In the genomic region with DNA sequence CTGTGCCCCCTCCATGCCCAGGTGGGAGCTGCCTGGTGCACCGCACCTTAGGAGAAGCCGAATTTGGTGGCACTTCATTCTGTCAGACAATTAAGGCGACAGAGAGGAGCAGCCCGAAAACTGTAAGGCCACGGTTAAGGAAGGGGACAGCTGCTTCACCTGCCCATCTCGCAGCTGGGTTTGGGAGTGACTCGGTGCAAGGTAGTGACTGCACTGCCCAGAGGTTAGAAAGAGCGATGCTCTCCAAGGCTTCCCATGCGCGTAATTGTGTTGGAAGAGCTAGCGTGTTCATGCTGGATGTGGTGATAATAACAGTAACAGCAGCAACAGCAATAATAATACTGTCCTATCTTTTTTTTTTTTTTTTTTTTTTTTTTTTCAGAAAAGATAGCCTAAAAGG, we compare ENCODE assay signal across 26 cellular contexts.
DNase-seq lines count a peak whose midpoint lies in the region; ATAC-seq, FAIRE-seq and TF ChIP-seq lines count a peak whose summit lies in the region.
"Had no signal": no experiment of that assay in that cellular context is flagged by ENCODE, and none has a peak within 500 bp of the region (broad histone marks: within the 10 kb centered on the region; RNA-seq: fewer than 3 reads in every experiment).

No MANE protein-coding gene starts in this region.

- peak overlapping the region; percentile 58; the same call in 1 of the 2 replicates for H3K9ac ChIP-seq in ES-I3 (ENCODE audit: low read depth, low read length)
- no peak overlapping the region for H3K9ac ChIP-seq in astrocyte (ENCODE audit: low read length)
- no peak overlapping the region for H3K9ac ChIP-seq in iPS-18a (ENCODE audit: low read length)
- H3K9ac ChIP-seq in neural progenitor cell = no peak overlapping the region

- no peak for ATAC-seq in naive thymus-derived CD8-positive, alpha-beta T cell
- ATAC-seq: activated naive CD4-positive, alpha-beta T cell treated with anti-CD3 and anti-CD28 coated beads, Interleukin-2, amount 50 U/mL, for 72 hours; heart right ventricle; stimulated activated naive B cell treated with anti-CD40 and anti-IgM and Interleukin-4, amounts not matched to agents 10 μg/mL and 1 μg/mL and 100 μg/mL, for 72 hours had no signal

- FAIRE-seq in astrocyte (lab: Jason Lieb, UNC) = no peak
- FAIRE-seq: keratinocyte had no signal

- TF ChIP-seq CTCF in astrocyte (IDR thresholded peaks at IDR 0.05; ENCODE audit: insufficient read depth, low read depth, low read length) (no peak), neural progenitor cell (IDR thresholded peaks at IDR 0.05) (no peak), suprapubic skin (IDR thresholded peaks at IDR 0.05) (no peak)

- no peaks in the 10 kb centered on the region for H3K36me3 Mint-ChIP-seq in astrocyte (ENCODE audit: low read depth, unreplicated experiment)
- no peaks in the 10 kb centered on the region for H3K36me3 Mint-ChIP-seq in neural progenitor cell
- peaks cover 0 to 3% (median 0%) of the 10 kb centered on the region in 3 donors for H3K36me3 Mint-ChIP-seq in naive thymus-derived CD8-positive, alpha-beta T cell
- H3K36me3 Mint-ChIP-seq: stimulated activated naive B cell treated with anti-CD40 and anti-IgM and Interleukin-4, amounts not matched to agents 10 μg/mL and 1 μg/mL and 100 μg/mL, for 72 hours had no signal

- H3F3A ChIP-seq in neural progenitor cell (ENCODE audit: low read depth) = peaks cover 8% of the 10 kb centered on the region

- H3K4me3 ChIP-seq in astrocyte (ENCODE audit: insufficient read depth, low read depth, low read length) = no peak overlapping the region
- H3K4me3 ChIP-seq in iPS-18a (ENCODE audit: low read length) = peak overlapping the region; percentile 51
- peak overlapping the region; percentile 54 for H3K4me3 ChIP-seq in neural progenitor cell
- no peak overlapping the region for H3K4me3 ChIP-seq in suprapubic skin
- H3K4me3 ChIP-seq: HAP-1, lung had no signal

- peak overlapping the region; percentile 54 for H3K4me3 Mint-ChIP-seq in astrocyte (ENCODE audit: unreplicated experiment)
- H3K4me3 Mint-ChIP-seq in neural progenitor cell = peak overlapping the region; percentile 78
- no peak overlapping the region for H3K4me3 Mint-ChIP-seq in naive thymus-derived CD8-positive, alpha-beta T cell
- H3K4me3 Mint-ChIP-seq: activated B cell treated with CpG ODN at 0.5 μM for 24 hours; activated T-helper 1 cell treated with anti-CD3 and anti-CD28 coated beads, Interleukin-12 subunit alpha, Interleukin-12 subunit beta, Interleukin-2, Interleukin-4 antibody, amounts not matched to agents 30 ng/mL and 10 ng/mL and 1 ng/mL, durations not matched to agents 14 hours and 24 hours and 36 hours; stimulated activated naive B cell treated with anti-CD40 and anti-IgM and Interleukin-4, amounts not matched to agents 10 μg/mL and 1 μg/mL and 100 μg/mL, for 72 hours had no signal

- DNase-seq in astrocyte (ENCODE audit: low read depth) (no peak), neural progenitor cell (ENCODE audit: low spot score) (peak; percentile 24), substantia nigra (lab: John Stamatoyannopoulos, UW) (no peak), UCSD-AML1 (lab: John Stamatoyannopoulos, UW; ENCODE audit: unreplicated experiment) (no peak), suprapubic skin (ENCODE audit: low spot score in 2 of 2) (no peak)
- DNase-seq in naive thymus-derived CD8-positive, alpha-beta T cell = no peak
- DNase-seq: activated B cell treated with CpG ODN at 0.5 μM for 24 hours; activated CD4-positive, alpha-beta T cell treated with anti-CD3 and anti-CD28 coated beads, Interleukin-2, amount 50 U/mL, for 4 hours; aorta; BE2C; caudate nucleus; heart right ventricle; NCI-H1048; NCI-H187 treated with DMSO at 0.1 percent for 48 hours; NCI-H69; stimulated activated CD4-positive, alpha-beta T cell treated with anti-CD3 and anti-CD28 coated beads, Interleukin-12 subunit alpha, Interleukin-12 subunit beta, amount 100 ng/mL, for 4 hours; stimulated activated CD4-positive, alpha-beta T cell treated with anti-CD3 and anti-CD28 coated beads, Interleukin-4, amount 100 ng/mL, for 24 hours; stimulated activated naive B cell treated with anti-CD40 and anti-IgM and Interleukin-4, amounts not matched to agents 10 μg/mL and 1 μg/mL and 100 μg/mL, for 72 hours had no signal

- no peak for TF ChIP-seq EP300 in suprapubic skin (IDR thresholded peaks at IDR 0.05)

- TF ChIP-seq POLR2A in suprapubic skin (IDR thresholded peaks at IDR 0.05) = no peak

- POLR2A ChIA-PET in naive thymus-derived CD8-positive, alpha-beta T cell (lab: Charles Lee) = no interaction called here

- no peak overlapping the region for H3K27ac ChIP-seq in astrocyte (ENCODE audit: low read depth, low read length)
- H3K27ac ChIP-seq in iPS-18a (ENCODE audit: low read length) = no peak overlapping the region
- H3K27ac ChIP-seq in neural progenitor cell = no peak overlapping the region
- no peak overlapping the region for H3K27ac ChIP-seq in substantia nigra (ENCODE audit: low read depth, low read length, poor library complexity, severe bottlenecking)
- H3K27ac ChIP-seq in suprapubic skin = no peak overlapping the region
- H3K27ac ChIP-seq: heart right ventricle, thoracic aorta had no signal

- H3K36me3 ChIP-seq in ES-I3 (ENCODE audit: insufficient read depth, low read length) (no peaks in the 10 kb centered on the region), astrocyte (ENCODE audit: insufficient read depth, low read length) (no peaks in the 10 kb centered on the region), iPS-18a (ENCODE audit: control insufficient read depth, low read depth, low read length) (no peaks in the 10 kb centered on the region), neural progenitor cell (no peaks in the 10 kb centered on the region), suprapubic skin (no peaks in the 10 kb centered on the region)
- H3K36me3 ChIP-seq: BE2C, HAP-1, heart right ventricle, thoracic aorta had no signal

- H3K79me2 ChIP-seq in astrocyte (ENCODE audit: insufficient read depth, low read length) (no peaks in the 10 kb centered on the region), neural progenitor cell (ENCODE audit: low read depth) (no peaks in the 10 kb centered on the region)

- no peaks in the 10 kb centered on the region for H4K20me1 ChIP-seq in astrocyte (ENCODE audit: insufficient read depth, low read length)
- H4K20me1 ChIP-seq in neural progenitor cell (ENCODE audit: low read depth) = no peaks in the 10 kb centered on the region

- peak overlapping the region; percentile 78 for H3K4me2 ChIP-seq in astrocyte (ENCODE audit: low read length)
- H3K4me2 ChIP-seq in neural progenitor cell = peak overlapping the region; percentile 83

- H3K27me3 ChIP-seq in astrocyte (ENCODE audit: insufficient read depth, low read length) = peaks cover 3% of the 10 kb centered on the region
- H3K27me3 ChIP-seq in iPS-18a (ENCODE audit: control insufficient read depth, insufficient read depth, low read length) = peaks cover 38% of the 10 kb centered on the region
- H3K27me3 ChIP-seq in neural progenitor cell = peaks cover 40% of the 10 kb centered on the region
- H3K27me3 ChIP-seq in suprapubic skin = peaks cover 18% of the 10 kb centered on the region

- no peak overlapping the region for H3K27ac Mint-ChIP-seq in astrocyte (ENCODE audit: unreplicated experiment)
- H3K27ac Mint-ChIP-seq in neural progenitor cell = no peak overlapping the region
- no peak overlapping the region for H3K27ac Mint-ChIP-seq in naive thymus-derived CD8-positive, alpha-beta T cell
- H3K27ac Mint-ChIP-seq: activated B cell treated with CpG ODN at 0.5 μM for 24 hours; activated naive CD4-positive, alpha-beta T cell treated with anti-CD3 and anti-CD28 coated beads, Interleukin-2, amount 50 U/mL, for 72 hours; activated T-helper 1 cell treated with anti-CD3 and anti-CD28 coated beads, Interleukin-12 subunit alpha, Interleukin-12 subunit beta, Interleukin-2, Interleukin-4 antibody, amounts not matched to agents 30 ng/mL and 10 ng/mL and 1 ng/mL, durations not matched to agents 14 hours and 24 hours and 36 hours; stimulated activated naive B cell treated with anti-CD40 and anti-IgM and Interleukin-4, amounts not matched to agents 10 μg/mL and 1 μg/mL and 100 μg/mL, for 72 hours had no signal

- H3K27me3 Mint-ChIP-seq in astrocyte (ENCODE audit: low read depth, unreplicated experiment) (peaks cover 29% of the 10 kb centered on the region), neural progenitor cell (ENCODE audit: insufficient read depth, low read depth) (peaks cover 38% of the 10 kb centered on the region)
- H3K27me3 Mint-ChIP-seq in naive thymus-derived CD8-positive, alpha-beta T cell = peaks cover 15 to 75% (median 30%) of the 10 kb centered on the region in 5 donors
- H3K27me3 Mint-ChIP-seq: activated B cell treated with CpG ODN at 0.5 μM for 24 hours had no signal

- H3K9me3 ChIP-seq in ES-I3 (ENCODE audit: control insufficient read depth, insufficient read depth, low read length) (no peaks in the 10 kb centered on the region), astrocyte (ENCODE audit: insufficient read depth, low read depth, low read length) (no peaks in the 10 kb centered on the region), iPS-18a (ENCODE audit: control insufficient read depth, low read depth, low read length) (no peaks in the 10 kb centered on the region), neural progenitor cell (ENCODE audit: low read depth) (no peaks in the 10 kb centered on the region), suprapubic skin (no peaks in the 10 kb centered on the region)
- H3K9me3 ChIP-seq: BE2C, HAP-1, heart right ventricle, thoracic aorta had no signal

- no peaks in the 10 kb centered on the region for H3K9me3 Mint-ChIP-seq in astrocyte (ENCODE audit: unreplicated experiment)
- peaks cover 6% of the 10 kb centered on the region for H3K9me3 Mint-ChIP-seq in neural progenitor cell
- peaks cover 0 to 8% (median 0%) of the 10 kb centered on the region in 9 donors for H3K9me3 Mint-ChIP-seq in naive thymus-derived CD8-positive, alpha-beta T cell

- no peaks in the 10 kb centered on the region for H3K4me1 Mint-ChIP-seq in astrocyte (ENCODE audit: low read depth, unreplicated experiment)
- peaks cover 31% of the 10 kb centered on the region for H3K4me1 Mint-ChIP-seq in neural progenitor cell
- peaks cover 0 to 2% (median 0%) of the 10 kb centered on the region in 4 donors for H3K4me1 Mint-ChIP-seq in naive thymus-derived CD8-positive, alpha-beta T cell
- H3K4me1 Mint-ChIP-seq: activated B cell treated with CpG ODN at 0.5 μM for 24 hours; stimulated activated naive B cell treated with anti-CD40 and anti-IgM and Interleukin-4, amounts not matched to agents 10 μg/mL and 1 μg/mL and 100 μg/mL, for 72 hours had no signal

- no peak overlapping the region for H2AFZ ChIP-seq in astrocyte (ENCODE audit: low read depth, low read length)
- no peak overlapping the region for H2AFZ ChIP-seq in neural progenitor cell (replicated peaks)

- H3K4me1 ChIP-seq in ES-I3 (ENCODE audit: insufficient read depth, low read length) = 0 out of 2 replicates have a peak, but pooled peaks cover 4% of the 10 kb centered on the region
- H3K4me1 ChIP-seq in astrocyte (ENCODE audit: insufficient read depth, low read length) = no peaks in the 10 kb centered on the region
- peaks cover 10% of the 10 kb centered on the region for H3K4me1 ChIP-seq in iPS-18a (ENCODE audit: control insufficient read depth, low read depth, low read length)
- peaks cover 5% of the 10 kb centered on the region for H3K4me1 ChIP-seq in neural progenitor cell
- H3K4me1 ChIP-seq in suprapubic skin = peaks cover 4% of the 10 kb centered on the region
- H3K4me1 ChIP-seq: BE2C, HAP-1, heart right ventricle had no signal

- 80% methylated on average over 11 of the region's 11 CpGs for WGBS in suprapubic skin

Comparison
In these comparisons a context has a peak if more than half of its experiments do, and no peak if none do; other contexts are left out.
1. H3K4me3 ChIP-seq: peak in iPS-18a (single experiment) and neural progenitor cell (single experiment); none in astrocyte (single experiment) and suprapubic skin (single experiment).
2. H3K4me3 Mint-ChIP-seq: peak in astrocyte (single experiment) and neural progenitor cell (single experiment); none in naive thymus-derived CD8-positive, alpha-beta T cell (0 of 10).